20 cellular contexts compared by ENCODE assay signal in the genomic region with DNA sequence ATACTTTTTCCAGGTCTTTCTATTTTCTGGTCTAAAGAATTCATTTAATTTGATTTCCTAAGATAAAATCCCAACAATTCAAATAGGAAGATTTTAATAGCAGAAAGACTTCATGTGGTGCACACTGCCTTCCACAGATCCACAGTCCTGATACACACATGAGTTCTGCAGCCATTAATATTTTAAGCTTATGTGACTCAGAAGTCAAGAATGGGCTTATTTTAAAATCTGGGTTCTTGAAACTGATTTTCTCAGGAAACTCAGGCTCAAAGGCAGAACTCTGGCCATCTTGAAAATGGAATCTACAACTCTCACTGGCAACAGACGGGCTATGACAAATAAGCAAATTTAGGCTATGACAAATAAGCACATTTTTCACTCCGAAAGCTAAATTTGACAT.
"Had no signal": no experiment of that assay in that cellular context is flagged by ENCODE, and none has a peak within 500 bp of the region (broad histone marks: within the 10 kb centered on the region; RNA-seq: fewer than 3 reads in every experiment).

No MANE protein-coding gene starts in this region.

- H3K36me3 Mint-ChIP-seq: activated CD4-positive, alpha-beta memory T cell treated with anti-CD3 and anti-CD28 coated beads for 36 hours; activated CD8-positive, alpha-beta memory T cell treated with anti-CD3 and anti-CD28 coated beads, Interleukin-2, amount 10 ng/mL, durations not matched to agents 7 days and 5 days; activated naive CD4-positive, alpha-beta T cell treated with anti-CD3 and anti-CD28 coated beads, Interleukin-2, amount 50 U/mL, for 24 hours; immature natural killer cell had no signal

- H3K4me1 Mint-ChIP-seq: activated CD8-positive, alpha-beta memory T cell treated with anti-CD3 and anti-CD28 coated beads, Interleukin-2, amount 10 ng/mL, durations not matched to agents 7 days and 5 days; activated naive CD4-positive, alpha-beta T cell treated with anti-CD3 and anti-CD28 coated beads, Interleukin-2, amount 50 U/mL, for 24 hours; immature natural killer cell had no signal

- H3K4me1 ChIP-seq: adrenal gland, esophagus squamous epithelium, heart left ventricle, lower lobe of right lung, testis had no signal

- H3K27me3 Mint-ChIP-seq: activated CD4-positive, alpha-beta memory T cell treated with anti-CD3 and anti-CD28 coated beads for 36 hours; activated CD8-positive, alpha-beta memory T cell treated with anti-CD3 and anti-CD28 coated beads, Interleukin-2, amount 10 ng/mL, durations not matched to agents 7 days and 5 days; activated T-cell treated with anti-CD3 and anti-CD28 coated beads, Interleukin-2, amount 50 U/mL, for 24 hours had no signal

- H3K4me3 ChIP-seq: adrenal gland, esophagus squamous epithelium, heart left ventricle, lower lobe of right lung, stomach, testis had no signal

- H3K4me3 Mint-ChIP-seq: activated CD4-positive, alpha-beta memory T cell treated with anti-CD3 and anti-CD28 coated beads for 36 hours; activated CD8-positive, alpha-beta memory T cell treated with anti-CD3 and anti-CD28 coated beads, Interleukin-2, amount 10 ng/mL, durations not matched to agents 7 days and 5 days; activated naive CD4-positive, alpha-beta T cell treated with anti-CD3 and anti-CD28 coated beads, Interleukin-2, amount 50 U/mL, for 24 hours; activated T-cell treated with anti-CD3 and anti-CD28 coated beads, Interleukin-2, amount 50 U/mL, for 24 hours; immature natural killer cell; nephron had no signal

- H3K27me3 ChIP-seq: adrenal gland, esophagus squamous epithelium, heart left ventricle, stomach, testis had no signal

- H3K27ac ChIP-seq: adrenal gland, heart left ventricle, lower lobe of right lung, stomach, testis had no signal

- H3K9me3 ChIP-seq: esophagus squamous epithelium, heart left ventricle, lower lobe of right lung, stomach, testis had no signal

- H3K9me3 Mint-ChIP-seq: activated CD4-positive, alpha-beta memory T cell treated with anti-CD3 and anti-CD28 coated beads for 36 hours; activated naive CD4-positive, alpha-beta T cell treated with anti-CD3 and anti-CD28 coated beads, Interleukin-2, amount 50 U/mL, for 24 hours; activated T-cell treated with anti-CD3 and anti-CD28 coated beads, Interleukin-2, amount 50 U/mL, for 24 hours; nephron had no signal

- ATAC-seq: activated CD8-positive, alpha-beta memory T cell treated with anti-CD3 and anti-CD28 coated beads, Interleukin-2, amount 10 ng/mL, durations not matched to agents 7 days and 5 days; heart left ventricle; left cardiac atrium; lower lobe of right lung; sciatic nerve had no signal

- H3K27ac Mint-ChIP-seq: activated CD4-positive, alpha-beta memory T cell treated with anti-CD3 and anti-CD28 coated beads for 36 hours; activated CD8-positive, alpha-beta memory T cell treated with anti-CD3 and anti-CD28 coated beads, Interleukin-2, amount 10 ng/mL, durations not matched to agents 7 days and 5 days; activated naive CD4-positive, alpha-beta T cell treated with anti-CD3 and anti-CD28 coated beads, Interleukin-2, amount 50 U/mL, for 24 hours; activated T-cell treated with anti-CD3 and anti-CD28 coated beads, Interleukin-2, amount 50 U/mL, for 24 hours; immature natural killer cell had no signal

- H3K36me3 ChIP-seq: adrenal gland had no signal

- DNase-seq: activated CD4-positive, alpha-beta memory T cell treated with anti-CD3 and anti-CD28 coated beads for 36 hours; activated CD4-positive, alpha-beta T cell treated with anti-CD3 and anti-CD28 coated beads for 1 hour; activated CD8-positive, alpha-beta memory T cell treated with anti-CD3 and anti-CD28 coated beads, Interleukin-2, amount 10 ng/mL, durations not matched to agents 7 days and 5 days; activated effector memory CD4-positive, alpha-beta T cell treated with anti-CD3 and anti-CD28 coated beads, Interleukin-2, amount 50 U/mL, for 16 hours; activated T-cell treated with anti-CD3 and anti-CD28 coated beads, Interleukin-2, amount 50 U/mL, for 24 hours; adrenal gland; esophagus squamous epithelium; foreskin melanocyte; heart left ventricle; immature natural killer cell; left cardiac atrium; lower lobe of right lung; occipital lobe; stimulated activated CD4-positive, alpha-beta T cell treated with anti-CD3 and anti-CD28 coated beads, Interleukin-12 subunit alpha, Interleukin-12 subunit beta, amount 100 ng/mL, for 4 hours; stimulated activated CD4-positive, alpha-beta T cell treated with anti-CD3 and anti-CD28 coated beads, Interleukin-2, amount 100 ng/mL, for 24 hours; stomach; testis had no signal
